Comparison of ENCODE assay signal across 1 cellular context in the genomic region with DNA sequence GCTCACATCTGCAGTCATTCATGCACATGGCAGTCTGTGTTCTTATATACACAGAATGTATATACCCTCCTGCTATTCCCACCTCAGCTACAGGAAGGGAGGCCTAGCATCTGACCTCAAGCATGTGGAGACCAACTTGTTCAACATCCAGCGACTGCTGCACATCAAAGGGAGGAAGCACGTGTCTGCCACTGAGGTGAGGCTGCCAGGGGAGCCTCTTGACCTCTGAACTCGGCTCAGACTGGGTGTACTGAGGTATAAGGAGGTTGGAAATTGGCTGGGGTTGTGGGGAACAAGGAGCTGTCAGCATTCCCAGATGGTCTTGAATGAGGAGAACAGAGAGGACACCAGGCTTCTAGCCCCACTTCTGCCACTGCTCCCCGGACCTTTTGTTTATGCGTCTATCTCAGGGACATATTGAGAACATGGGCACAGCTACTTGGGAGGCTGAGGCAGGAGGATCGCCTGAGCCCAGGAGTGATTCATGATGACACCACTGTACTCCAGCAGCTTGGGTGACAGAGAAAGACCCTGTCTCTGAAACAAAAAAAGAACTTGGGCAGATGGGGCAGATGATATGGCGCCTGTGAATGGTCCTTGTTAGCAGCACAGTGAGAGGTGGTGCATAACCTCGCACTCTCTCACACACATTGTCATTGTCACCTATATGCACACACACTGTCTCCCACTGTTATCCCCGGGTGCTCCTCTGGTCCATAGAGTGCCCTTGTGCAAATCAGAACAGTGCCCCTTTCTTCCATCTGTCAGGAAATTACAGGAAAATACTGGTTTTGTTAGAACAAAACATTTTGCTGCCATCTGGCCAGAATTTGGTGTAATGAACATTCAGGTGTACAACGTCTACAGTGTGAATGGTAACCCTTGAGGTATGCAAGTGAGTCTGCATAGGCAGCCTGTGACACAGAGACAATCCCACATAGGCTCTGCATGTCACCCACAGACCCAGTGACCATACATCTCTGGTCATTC.
TF ChIP-seq lines count a peak whose summit lies in the region.

No MANE protein-coding gene starts in this region.

TF ChIP-seq in HepG2, 621 proteins besides CTCF, POLR2A, EP300 and RAD21 (continued from another document and continues in another):
- TF ChIP-seq ZNF570 (CRISPR knock-in tag; IDR thresholded peaks at IDR 0.05; ENCODE audit: borderline replicate concordance) (no peak), SOX6 (IDR thresholded peaks at IDR 0.05) (no peak), SOX6 (CRISPR knock-in tag; IDR thresholded peaks at IDR 0.05) (no peak), ZSCAN29 (CRISPR knock-in tag; conservative IDR thresholded peaks at IDR 0.05) (no peak), ZNF772 (CRISPR knock-in tag; IDR thresholded peaks at IDR 0.05) (0 out of 2 replicates have a peak, but pooled peaks have one; percentile 29), EHMT2 (IDR thresholded peaks at IDR 0.05; ENCODE audit: borderline replicate concordance, low read depth, low read length) (no peak), SIX1 (CRISPR knock-in tag; IDR thresholded peaks at IDR 0.05; ENCODE audit: borderline replicate concordance) (no peak), SNAI1 (CRISPR knock-in tag; IDR thresholded peaks at IDR 0.05; ENCODE audit: borderline replicate concordance) (no peak), TBP (CRISPR knock-in tag; IDR thresholded peaks at IDR 0.05) (no peak), ZNF276 (CRISPR knock-in tag; IDR thresholded peaks at IDR 0.05; ENCODE audit: low read depth) (no peak), BCLAF1 (IDR thresholded peaks at IDR 0.05) (no peak), SP5 (CRISPR knock-in tag; IDR thresholded peaks at IDR 0.05; ENCODE audit: borderline replicate concordance, low read depth) (peak; percentile 23; the same call in 1 of the 2 replicates), CEBPG (CRISPR knock-in tag; IDR thresholded peaks at IDR 0.05) (no peak), ZNF407 (CRISPR knock-in tag; IDR thresholded peaks at IDR 0.05; ENCODE audit: not compliant biosample characterization) (no peak), NCOA2 (CRISPR knock-in tag; IDR thresholded peaks at IDR 0.05) (no peak), ZMAT3 (CRISPR knock-in tag; conservative IDR thresholded peaks at IDR 0.05) (0 out of 2 replicates have a peak, but pooled peaks have one; percentile 8), KDM4B (CRISPR knock-in tag; IDR thresholded peaks at IDR 0.05) (no peak), NR2F1 (CRISPR knock-in tag; IDR thresholded peaks at IDR 0.05) (peak in 1 of 2 experiments; percentile 81; a peak in 2 of 4 replicates), RXRA (CRISPR knock-in tag; IDR thresholded peaks at IDR 0.05) (0 out of 2 replicates have a peak, but pooled peaks have one; percentile 31), ZNF576 (CRISPR knock-in tag; IDR thresholded peaks at IDR 0.05) (no peak), USF2 (IDR thresholded peaks at IDR 0.05; ENCODE audit: low read depth, low read length) (no peak), USF2 (CRISPR knock-in tag; IDR thresholded peaks at IDR 0.05; ENCODE audit: borderline replicate concordance) (no peak), TEAD2 (CRISPR knock-in tag; IDR thresholded peaks at IDR 0.05) (no peak), ZNF225 (CRISPR knock-in tag; IDR thresholded peaks at IDR 0.05) (no peak), RBM39 (IDR thresholded peaks at IDR 0.05; ENCODE audit: low read depth, low read length, poor library complexity, severe bottlenecking) (no peak), STAG1 (CRISPR knock-in tag; IDR thresholded peaks at IDR 0.05) (peak; percentile 52), MTA3 (CRISPR knock-in tag; IDR thresholded peaks at IDR 0.05) (no peak)
- TF ChIP-seq, protein P1, sequence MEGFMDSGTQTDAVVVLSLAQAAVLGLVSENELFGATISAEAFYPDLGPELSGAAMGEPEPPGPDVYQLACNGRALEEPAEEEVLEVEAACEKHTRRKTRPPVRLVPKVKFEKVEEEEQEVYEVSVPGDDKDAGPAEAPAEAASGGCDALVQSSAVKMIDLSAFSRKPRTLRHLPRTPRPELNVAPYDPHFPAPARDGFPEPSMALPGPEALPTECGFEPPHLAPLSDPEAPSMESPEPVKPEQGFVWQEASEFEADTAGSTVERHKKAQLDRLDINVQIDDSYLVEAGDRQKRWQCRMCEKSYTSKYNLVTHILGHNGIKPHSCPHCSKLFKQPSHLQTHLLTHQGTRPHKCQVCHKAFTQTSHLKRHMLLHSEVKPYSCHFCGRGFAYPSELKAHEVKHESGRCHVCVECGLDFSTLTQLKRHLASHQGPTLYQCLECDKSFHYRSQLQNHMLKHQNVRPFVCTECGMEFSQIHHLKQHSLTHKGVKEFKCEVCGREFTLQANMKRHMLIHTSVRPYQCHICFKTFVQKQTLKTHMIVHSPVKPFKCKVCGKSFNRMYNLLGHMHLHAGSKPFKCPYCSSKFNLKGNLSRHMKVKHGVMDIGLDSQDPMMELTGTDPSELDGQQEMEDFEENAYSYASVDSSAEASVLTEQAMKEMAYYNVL (CRISPR knock-in tag; IDR thresholded peaks at IDR 0.05; ENCODE audit: borderline replicate concordance): no peak
- TF ChIP-seq, protein P2, sequence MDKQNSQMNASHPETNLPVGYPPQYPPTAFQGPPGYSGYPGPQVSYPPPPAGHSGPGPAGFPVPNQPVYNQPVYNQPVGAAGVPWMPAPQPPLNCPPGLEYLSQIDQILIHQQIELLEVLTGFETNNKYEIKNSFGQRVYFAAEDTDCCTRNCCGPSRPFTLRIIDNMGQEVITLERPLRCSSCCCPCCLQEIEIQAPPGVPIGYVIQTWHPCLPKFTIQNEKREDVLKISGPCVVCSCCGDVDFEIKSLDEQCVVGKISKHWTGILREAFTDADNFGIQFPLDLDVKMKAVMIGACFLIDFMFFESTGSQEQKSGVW (CRISPR knock-in tag; IDR thresholded peaks at IDR 0.05; ENCODE audit: borderline replicate concordance): no peak
- TF ChIP-seq, protein P3, sequence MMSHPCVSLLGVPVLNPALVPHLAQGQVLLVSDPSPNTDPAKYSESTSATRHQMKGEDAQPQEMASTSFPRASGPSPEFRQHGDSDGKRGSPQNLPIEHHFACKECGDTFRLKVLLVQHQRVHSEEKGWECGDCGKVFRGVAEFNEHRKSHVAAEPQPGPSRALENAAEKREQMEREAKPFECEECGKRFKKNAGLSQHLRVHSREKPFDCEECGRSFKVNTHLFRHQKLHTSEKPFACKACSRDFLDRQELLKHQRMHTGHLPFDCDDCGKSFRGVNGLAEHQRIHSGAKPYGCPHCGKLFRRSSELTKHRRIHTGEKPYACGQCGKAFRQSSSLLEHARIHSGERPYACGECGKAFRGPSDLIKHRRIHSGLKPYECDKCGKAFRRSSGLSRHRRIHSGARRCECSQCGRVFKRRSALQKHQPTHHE (CRISPR knock-in tag; IDR thresholded peaks at IDR 0.05; ENCODE audit: borderline replicate concordance): no peak
